In the genomic region with DNA sequence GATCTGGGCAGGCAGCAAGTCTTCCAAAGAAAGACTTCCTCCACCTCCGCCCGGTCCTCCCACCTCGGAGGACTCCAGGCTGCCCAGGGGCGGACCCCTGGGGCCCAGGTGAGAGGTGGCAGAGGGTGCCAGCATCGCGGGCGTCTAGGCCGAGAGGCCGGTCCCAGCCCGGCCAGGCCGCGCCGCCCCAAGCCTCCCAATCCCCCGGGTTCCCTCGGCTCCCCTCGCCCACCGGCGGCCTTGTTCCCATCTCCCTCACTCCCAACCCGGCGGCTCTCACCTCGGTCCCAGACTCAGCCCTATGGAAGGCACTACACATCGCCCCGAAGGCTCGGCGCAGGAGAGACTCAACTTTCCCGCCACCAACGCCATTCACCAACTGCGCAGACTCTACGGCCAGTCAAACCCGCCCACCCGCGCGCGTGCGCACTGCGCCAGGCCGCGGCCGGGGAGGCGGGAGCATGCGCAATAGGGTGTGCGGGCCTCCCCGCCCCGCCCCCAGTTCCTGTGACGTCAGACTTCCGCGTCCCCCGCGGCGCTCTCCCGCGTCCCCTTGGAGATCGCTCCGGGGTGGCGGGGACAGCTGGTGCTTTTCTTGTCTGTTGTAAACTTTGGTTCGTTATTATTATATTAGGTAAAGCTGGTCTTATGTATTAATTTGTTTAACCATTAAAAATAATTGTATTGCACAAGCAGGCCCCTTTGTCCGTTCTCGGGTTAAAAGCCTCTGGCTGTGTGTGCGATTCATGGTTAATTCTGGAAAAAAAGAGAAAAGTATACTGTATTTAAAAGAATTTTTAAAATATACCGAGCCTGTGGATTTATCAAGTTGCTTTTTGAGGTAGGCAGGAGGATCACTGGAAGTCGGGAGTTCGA, we compare ENCODE assay signal across 8 cellular contexts. TPM values are rescaled to one million over a fixed set of nuclear protein-coding genes. Genes with fewer than 3 reads are reported as not detected.
DNase-seq lines count a peak whose midpoint lies in the region; ATAC-seq and TF ChIP-seq lines count a peak whose summit lies in the region.

Gene XRCC2, minus strand, starts transcription at position 381 of the 876 bp plus-strand sequence. Its CDS starts 62 bp downstream, at position 319.

- peak; percentile 35 to 73 for TF ChIP-seq POLR2A in gastroesophageal sphincter (IDR thresholded peaks at IDR 0.05)

- DNase-seq in GM04503 (ENCODE audit: low read depth) (peak; percentile 47), HFF-Myc (ENCODE audit: extremely low read depth, low read depth) (peak; percentile 62), MV-4-11 (lab: John Stamatoyannopoulos, UW) (peak; percentile 78), SJSA1 (ENCODE audit: low read depth in 1 of 2, low spot score in 2 of 2) (peak; percentile 89 to 96), substantia nigra (lab: John Stamatoyannopoulos, UW) (peak; percentile 33 to 94 (median 86))
- DNase-seq in activated naive CD4-positive, alpha-beta T cell (lab: John Stamatoyannopoulos, UW) = peak; percentile 92 to 96 (median 95)

- H3K4me1 ChIP-seq in SJSA1 (replicated peaks) = no peaks in the 10 kb centered on the region
- H3K4me1 ChIP-seq in gastroesophageal sphincter = peaks cover 0 to 15% (median 6%) of the 10 kb centered on the region in 3 donors
- peaks cover 25 to 26% of the 10 kb centered on the region in 2 experiments for H3K4me1 ChIP-seq in neutrophil (ENCODE audit: control insufficient read depth in 1 of 2, insufficient read depth in 1 of 2, low read depth in 1 of 2, low read length in 1 of 2)

- H3K9me3 ChIP-seq in SJSA1 (replicated peaks) (no peaks in the 10 kb centered on the region), gastroesophageal sphincter (no peaks in the 10 kb centered on the region), neutrophil (no peaks in the 10 kb centered on the region)

- WGBS in gastroesophageal sphincter (ENCODE audit: low coverage in 1 of 2), 2 donors = 5 to 19% methylated on average over 7 to 17 of the region's 62 CpGs

- peak; percentile 99 for ATAC-seq in gastroesophageal sphincter

- H3K27me3 ChIP-seq in SJSA1 (replicated peaks) = no peaks in the 10 kb centered on the region
- no peaks in the 10 kb centered on the region for H3K27me3 ChIP-seq in gastroesophageal sphincter
- H3K27me3 ChIP-seq in neutrophil = no peaks in the 10 kb centered on the region

- H3K4me3 ChIP-seq in HFF-Myc (replicated peaks; ENCODE audit: low read depth, low read length) = peak within 1 kb of the TSS; percentile 93
- peak within 1 kb of the TSS; percentile 61 for H3K4me3 ChIP-seq in SJSA1
- peak within 1 kb of the TSS; percentile 66 to 76 for H3K4me3 ChIP-seq in gastroesophageal sphincter
- peak within 1 kb of the TSS; percentile 84 to 85 for H3K4me3 ChIP-seq in neutrophil (ENCODE audit: low read depth in 1 of 2, low read length in 1 of 2)

- TF ChIP-seq CTCF in HFF-Myc (IDR thresholded peaks at IDR 0.05; ENCODE audit: low read depth, low read length, missing control alignments) = no peak
- TF ChIP-seq CTCF in gastroesophageal sphincter (IDR thresholded peaks at IDR 0.05) = peak in 1 of 4 experiments; percentile 11
- peak; percentile 34 for TF ChIP-seq CTCF in neutrophil (IDR thresholded peaks at IDR 0.05)

- TF ChIP-seq EP300 in gastroesophageal sphincter (IDR thresholded peaks at IDR 0.05) = no peak

- H3K27ac ChIP-seq in SJSA1 (peak within 1 kb of the TSS; percentile 57), gastroesophageal sphincter (peak within 1 kb of the TSS; percentile 65 to 83 (median 82)), neutrophil (peak within 1 kb of the TSS; percentile 86), substantia nigra (ENCODE audit: low read depth, low read length, poor library complexity, severe bottlenecking) (peak within 1 kb of the TSS; percentile 80)

- H3K36me3 ChIP-seq in SJSA1 (no peaks in the 10 kb centered on the region), gastroesophageal sphincter (no peaks in the 10 kb centered on the region), neutrophil (no peaks in the 10 kb centered on the region)

RNA-seq across cellular contexts. Expression of gene XRCC2, which starts in this region (rescaled TPM):
- 6.8 and 12.1 TPM in 2 replicates for total RNA-seq in SJSA1 (2014; rRNA removed; shearing (Covaris generic))
- total RNA-seq in gastroesophageal sphincter = under 1 TPM; 0.35 to 0.84 (median 0.66) TPM

Comparison
In these comparisons a context has a peak if more than half of its experiments do, and no peak if none do; other contexts are left out.
1. Peak in every context shown above with its lines: DNase-seq, ATAC-seq, H3K4me3 ChIP-seq and H3K27ac ChIP-seq.
2. Peak in ATAC-seq, H3K4me3 ChIP-seq and H3K27ac ChIP-seq in gastroesophageal sphincter; RNA of the gene not detected or under 1 TPM.